ENCODE assay signal across 15 cellular contexts in the genomic region with DNA sequence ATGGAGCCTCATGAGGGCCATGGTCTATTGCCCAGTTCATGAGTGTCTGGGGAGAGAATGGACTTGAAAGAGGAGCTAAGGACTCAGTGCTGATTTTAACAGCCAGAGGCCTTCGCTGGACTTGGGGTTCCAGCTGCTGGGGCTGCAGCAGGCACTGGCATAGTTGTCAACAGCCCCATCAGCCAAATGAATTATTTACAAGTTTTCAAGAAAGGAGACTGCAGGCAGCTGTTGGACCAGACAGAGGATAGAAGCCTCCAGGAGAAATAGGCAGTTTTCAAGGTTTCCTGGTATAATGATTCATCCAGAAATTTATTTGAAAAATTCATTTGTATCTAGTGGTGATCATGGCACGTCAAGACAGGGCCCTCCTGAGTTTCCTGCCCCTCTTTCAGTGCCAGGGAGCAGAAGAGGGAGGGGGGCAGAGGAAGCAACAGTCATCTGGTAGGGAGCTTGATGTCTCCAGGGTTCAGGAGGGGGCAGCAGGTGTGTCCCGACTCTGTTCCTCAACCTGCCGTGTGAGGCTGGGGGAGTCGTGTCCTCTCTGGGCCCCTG.
DNase-seq lines count a peak whose midpoint lies in the region.
"Had no signal": no experiment of that assay in that cellular context is flagged by ENCODE, and none has a peak within 500 bp of the region (broad histone marks: within the 10 kb centered on the region; RNA-seq: fewer than 3 reads in every experiment).

No MANE protein-coding gene starts in this region.

- H3K4me1 ChIP-seq in skeletal muscle satellite cell (ENCODE audit: control insufficient read depth, insufficient read depth, low read length): peaks cover 38% of the 10 kb centered on the region

- H3K4me2 ChIP-seq in skeletal muscle satellite cell (ENCODE audit: low read length): no peak overlapping the region

- no peaks in the 10 kb centered on the region for H3K36me3 ChIP-seq in skeletal muscle satellite cell (ENCODE audit: insufficient read depth, low read length)

- peaks cover 2% of the 10 kb centered on the region for H3K9me3 ChIP-seq in skeletal muscle satellite cell (replicated peaks; ENCODE audit: low read length)

- no peaks in the 10 kb centered on the region for H3K27me3 ChIP-seq in skeletal muscle satellite cell (ENCODE audit: control insufficient read depth, insufficient read depth, low read length)

- DNase-seq in EL (peak; percentile 66), NCI-H226 (peak; percentile 7), myocyte (ENCODE audit: low read depth) (peak; percentile 65), T-helper 9 cell (no peak), NCI-H2107 treated with DMSO at 0.1 percent for 48 hours (lab: John Stamatoyannopoulos, UW; ENCODE audit: unreplicated experiment) (no peak)
- DNase-seq in stimulated activated CD4-positive, alpha-beta T cell treated with anti-CD3 and anti-CD28 coated beads, Interleukin-4, amount 100 ng/mL, for 1 hour: no peak
- DNase-seq: CD4-positive, alpha-beta memory T cell; DND-41; H7; Kasumi-1; NCI-H1436; NCI-H2081; NCI-H2227 treated with DMSO at 0.1 percent for 48 hours; NCI-H526 treated with DMSO at 0.1 percent for 48 hours had no signal

- H3K4me3 ChIP-seq in skeletal muscle satellite cell (ENCODE audit: low read length): no peak overlapping the region

- peak overlapping the region; percentile 65 for H3K9ac ChIP-seq in skeletal muscle satellite cell (ENCODE audit: low read depth, low read length)

Comparison
In these comparisons a context has a peak if more than half of its experiments do, and no peak if none do; other contexts are left out.
1. DNase-seq: peak in EL (single experiment), NCI-H226 (single experiment) and myocyte (single experiment); none in T-helper 9 cell (single experiment), stimulated activated CD4-positive, alpha-beta T cell treated with anti-CD3 and anti-CD28 coated beads, Interleukin-4, amount 100 ng/mL, for 1 hour (single experiment) and NCI-H2107 treated with DMSO at 0.1 percent for 48 hours (single experiment).